ENCODE assay signal across 30 cellular contexts in genomic region chr4:71461422-71461821, GRCh38.
"Had no signal": no experiment of that assay in that cellular context is flagged by ENCODE, and none has a peak within 500 bp of the region (broad histone marks: within the 10 kb centered on the region; RNA-seq: fewer than 3 reads in every experiment).

No MANE protein-coding gene starts in this region.

- H3K27ac Mint-ChIP-seq: naive thymus-derived CD4-positive, alpha-beta T cell; natural killer cell treated with Interleukin-12 subunit alpha and Interleukin-12 subunit beta and Interleukin-15 and Interleukin-18, amount 100 ng/mL, for 72 hours; nephron progenitor cell; stimulated activated memory B cell treated with anti-CD40 and anti-IgM and Interleukin-4, amounts not matched to agents 10 μg/mL and 1 μg/mL and 100 μg/mL, for 72 hours; stimulated activated naive CD8-positive, alpha-beta T cell treated with anti-CD3 and anti-CD28 coated beads, Interleukin-15, amount 100 ng/mL, for 72 hours; type B pancreatic cell had no signal

- H3K9me3 Mint-ChIP-seq: naive thymus-derived CD4-positive, alpha-beta T cell; natural killer cell treated with Interleukin-12 subunit alpha and Interleukin-12 subunit beta and Interleukin-15 and Interleukin-18, amount 100 ng/mL, for 72 hours; nephron progenitor cell; neural crest cell; stimulated activated memory B cell treated with anti-CD40 and anti-IgM and Interleukin-4, amounts not matched to agents 10 μg/mL and 1 μg/mL and 100 μg/mL, for 72 hours; stimulated activated naive CD8-positive, alpha-beta T cell treated with anti-CD3 and anti-CD28 coated beads, Interleukin-15, amount 100 ng/mL, for 72 hours; type B pancreatic cell had no signal

- H3K4me1 Mint-ChIP-seq: naive thymus-derived CD4-positive, alpha-beta T cell; stimulated activated memory B cell treated with anti-CD40 and anti-IgM and Interleukin-4, amounts not matched to agents 10 μg/mL and 1 μg/mL and 100 μg/mL, for 72 hours; stimulated activated naive CD8-positive, alpha-beta T cell treated with anti-CD3 and anti-CD28 coated beads, Interleukin-15, amount 100 ng/mL, for 72 hours had no signal

- H3K4me3 Mint-ChIP-seq: naive thymus-derived CD4-positive, alpha-beta T cell; natural killer cell treated with Interleukin-12 subunit alpha and Interleukin-12 subunit beta and Interleukin-15 and Interleukin-18, amount 100 ng/mL, for 72 hours; nephron progenitor cell; neural crest cell; stimulated activated memory B cell treated with anti-CD40 and anti-IgM and Interleukin-4, amounts not matched to agents 10 μg/mL and 1 μg/mL and 100 μg/mL, for 72 hours; stimulated activated naive CD8-positive, alpha-beta T cell treated with anti-CD3 and anti-CD28 coated beads, Interleukin-15, amount 100 ng/mL, for 72 hours; type B pancreatic cell had no signal

- H3K36me3 Mint-ChIP-seq: naive thymus-derived CD4-positive, alpha-beta T cell; natural killer cell treated with Interleukin-12 subunit alpha and Interleukin-12 subunit beta and Interleukin-15 and Interleukin-18, amount 100 ng/mL, for 72 hours; stimulated activated memory B cell treated with anti-CD40 and anti-IgM and Interleukin-4, amounts not matched to agents 10 μg/mL and 1 μg/mL and 100 μg/mL, for 72 hours; type B pancreatic cell had no signal

- H3K4me1 ChIP-seq: pancreas, spleen, suprapubic skin, testis, tibial artery, transverse colon, upper lobe of right lung, uterus had no signal

- FAIRE-seq: pancreas had no signal

- ATAC-seq: naive thymus-derived CD4-positive, alpha-beta T cell; natural killer cell treated with Interleukin-12 subunit alpha and Interleukin-12 subunit beta and Interleukin-15 and Interleukin-18, amount 100 ng/mL, for 72 hours; pancreas; psoas muscle; right cardiac atrium; sciatic nerve; stimulated activated memory B cell treated with anti-CD40 and anti-IgM and Interleukin-4, amounts not matched to agents 10 μg/mL and 1 μg/mL and 100 μg/mL, for 72 hours; stimulated activated naive CD8-positive, alpha-beta T cell treated with anti-CD3 and anti-CD28 coated beads, Interleukin-15, amount 100 ng/mL, for 72 hours; stimulated activated naive CD8-positive, alpha-beta T cell treated with anti-CD3 and anti-CD28 coated beads, Interleukin-15, Interleukin-2, amounts not matched to agents 100 U/mL and 50 U/mL, for 24 hours; upper lobe of right lung had no signal

- H3K27me3 ChIP-seq: neutrophil, pancreas, spleen, suprapubic skin, testis, tibial artery, transverse colon, upper lobe of right lung, uterus had no signal

- DNase-seq: naive thymus-derived CD4-positive, alpha-beta T cell; nephron progenitor cell; nucleus accumbens; pancreas; psoas muscle; right cardiac atrium; spleen; stimulated activated CD4-positive, alpha-beta T cell treated with anti-CD3 and anti-CD28 coated beads, Interleukin-12 subunit alpha, Interleukin-12 subunit beta, amount 100 ng/mL, for 4 hours; stimulated activated CD4-positive, alpha-beta T cell treated with anti-CD3 and anti-CD28 coated beads, Interleukin-1b, Interleukin-23, amount 100 ng/mL, for 48 hours; stimulated activated CD4-positive, alpha-beta T cell treated with anti-CD3 and anti-CD28 coated beads, Interleukin-4, amount 100 ng/mL, for 1 hour; stimulated activated CD4-positive, alpha-beta T cell treated with anti-CD3 and anti-CD28 coated beads, Interleukin-4, amount 100 ng/mL, for 4 hours; stimulated activated CD8-positive, alpha-beta memory T cell treated with anti-CD3 and anti-CD28 coated beads, Interleukin-4, amount 100 ng/mL, for 48 hours; stimulated activated naive CD4-positive, alpha-beta T cell; stimulated activated naive CD8-positive, alpha-beta T cell treated with anti-CD3 and anti-CD28 coated beads, Interleukin-15, amount 100 ng/mL, for 72 hours; stimulated activated naive CD8-positive, alpha-beta T cell treated with anti-CD3 and anti-CD28 coated beads, Interleukin-15, Interleukin-2, amounts not matched to agents 100 U/mL and 50 U/mL, for 24 hours; substantia nigra; testis; tibial artery; transverse colon; upper lobe of right lung; uterus had no signal

- H3K9me3 ChIP-seq: neutrophil, pancreas, psoas muscle, spleen, suprapubic skin, testis, tibial artery, transverse colon, upper lobe of right lung, uterus had no signal

- H3K27me3 Mint-ChIP-seq: natural killer cell treated with Interleukin-12 subunit alpha and Interleukin-12 subunit beta and Interleukin-15 and Interleukin-18, amount 100 ng/mL, for 72 hours; stimulated activated memory B cell treated with anti-CD40 and anti-IgM and Interleukin-4, amounts not matched to agents 10 μg/mL and 1 μg/mL and 100 μg/mL, for 72 hours; stimulated activated naive CD8-positive, alpha-beta T cell treated with anti-CD3 and anti-CD28 coated beads, Interleukin-15, amount 100 ng/mL, for 72 hours; type B pancreatic cell had no signal

- H3K4me3 ChIP-seq: pancreas, psoas muscle, skin epidermis, smooth muscle cell, spleen, suprapubic skin, testis, tibial artery, transverse colon, upper lobe of right lung, uterus had no signal

- H3K36me3 ChIP-seq: neutrophil, pancreas, spleen, suprapubic skin, tibial artery, transverse colon, upper lobe of right lung, uterus had no signal

- H3K27ac ChIP-seq: neutrophil, pancreas, psoas muscle, skin epidermis, spleen, suprapubic skin, testis, tibial artery, transverse colon, upper lobe of right lung, uterus had no signal

- H3K4me2 ChIP-seq: smooth muscle cell had no signal
